20 cellular contexts compared by ENCODE assay signal in genomic region chr11:128669491-128669890, GRCh38. TPM values are rescaled to one million over a fixed set of nuclear protein-coding genes. Genes with fewer than 3 reads are reported as not detected.
DNase-seq lines count a peak whose midpoint lies in the region; ATAC-seq and TF ChIP-seq lines count a peak whose summit lies in the region.
"Had no signal": no experiment of that assay in that cellular context is flagged by ENCODE, and none has a peak within 500 bp of the region (broad histone marks: within the 10 kb centered on the region; RNA-seq: fewer than 3 reads in every experiment).

No MANE protein-coding gene starts in this region.

- ATAC-seq in activated CD8-positive, alpha-beta T cell treated with anti-CD3 and anti-CD28 coated beads for 36 hours = peak; percentile 62
- no peak for ATAC-seq in activated CD8-positive, alpha-beta T cell treated with anti-CD3 and anti-CD28 coated beads, Interleukin-2, amount 10 ng/mL, durations not matched to agents 7 days and 5 days
- ATAC-seq: A549, body of pancreas, gastrocnemius medialis, HepG2, lower lobe of right lung, natural killer cell, psoas muscle had no signal

- no peak for TF ChIP-seq CTCF in activated CD8-positive, alpha-beta T cell treated with anti-CD3 and anti-CD28 coated beads for 36 hours (IDR thresholded peaks at IDR 0.05)
- TF ChIP-seq CTCF in NB4 (IDR thresholded peaks at IDR 0.05; ENCODE audit: low read depth, low read length) = no peak
- no peak for TF ChIP-seq CTCF in choroid plexus epithelial cell (conservative IDR thresholded peaks at IDR 0.05; ENCODE audit: low read depth, low read length)

- POLR2A ChIA-PET in activated CD8-positive, alpha-beta T cell treated with anti-CD3 and anti-CD28 coated beads for 36 hours (lab: Charles Lee) = no interaction called here
- POLR2A ChIA-PET in activated CD8-positive, alpha-beta T cell treated with anti-CD3 and anti-CD28 coated beads, Interleukin-2, amount 10 ng/mL, durations not matched to agents 7 days and 5 days (lab: Charles Lee) = no interaction called here

- CTCF ChIA-PET in activated CD8-positive, alpha-beta T cell treated with anti-CD3 and anti-CD28 coated beads for 36 hours (lab: Charles Lee) = interaction anchor here (0.6 to 1.2 kb wide), 5 partner anchors 15 to 161 kb away, joined by 3 to 5 read pairs (median 3); no protein-coding TSS in a partner anchor
- CTCF ChIA-PET in activated CD8-positive, alpha-beta T cell treated with anti-CD3 and anti-CD28 coated beads, Interleukin-2, amount 10 ng/mL, durations not matched to agents 7 days and 5 days (lab: Charles Lee) = interaction anchor here (1.0 to 1.2 kb wide), 2 partner anchors 9 to 162 kb away, joined by 3 read pairs; no protein-coding TSS in a partner anchor

- H3K36me3 Mint-ChIP-seq in activated CD8-positive, alpha-beta T cell treated with anti-CD3 and anti-CD28 coated beads for 36 hours (ENCODE audit: low read depth) = no peaks in the 10 kb centered on the region
- H3K36me3 Mint-ChIP-seq in activated CD8-positive, alpha-beta T cell treated with anti-CD3 and anti-CD28 coated beads, Interleukin-2, amount 10 ng/mL, durations not matched to agents 7 days and 5 days (ENCODE audit: low read depth) = no peaks in the 10 kb centered on the region
- H3K36me3 Mint-ChIP-seq: natural killer cell had no signal

- H3K27me3 Mint-ChIP-seq in activated CD8-positive, alpha-beta T cell treated with anti-CD3 and anti-CD28 coated beads for 36 hours = no peaks in the 10 kb centered on the region
- H3K27me3 Mint-ChIP-seq in activated CD8-positive, alpha-beta T cell treated with anti-CD3 and anti-CD28 coated beads, Interleukin-2, amount 10 ng/mL, durations not matched to agents 7 days and 5 days (ENCODE audit: low read depth) = peaks cover 18% of the 10 kb centered on the region

- TF ChIP-seq POLR2A in NB4 (IDR thresholded peaks at IDR 0.05; ENCODE audit: extremely low read depth, insufficient read length) = no peak

- DNase-seq in activated CD8-positive, alpha-beta T cell treated with anti-CD3 and anti-CD28 coated beads for 36 hours = no peak
- DNase-seq in activated CD8-positive, alpha-beta T cell treated with anti-CD3 and anti-CD28 coated beads, Interleukin-2, amount 10 ng/mL, durations not matched to agents 7 days and 5 days = no peak
- peak; percentile 37 for DNase-seq in NB4 (ENCODE audit: low read depth)
- DNase-seq in choroid plexus epithelial cell (ENCODE audit: low read depth) = peak; percentile 42
- peak; percentile 70 for DNase-seq in stromal cell of bone marrow (ENCODE audit: low read depth)
- DNase-seq in stimulated activated CD8-positive, alpha-beta memory T cell treated with anti-CD3 and anti-CD28 coated beads, Interleukin-4, amount 100 ng/mL, for 48 hours = no peak
- DNase-seq in anterior cingulate cortex (lab: John Stamatoyannopoulos, UW) = no peak
- DNase-seq in head of caudate nucleus = no peak
- DNase-seq: activated CD8-positive, alpha-beta memory T cell treated with anti-CD3 and anti-CD28 coated beads for 24 hours; body of pancreas; gastrocnemius medialis; lower lobe of right lung; natural killer cell; NCI-H1417; NCI-H446 treated with DMSO at 0.1 percent for 48 hours; psoas muscle; stimulated activated CD4-positive, alpha-beta T cell treated with anti-CD3 and anti-CD28 coated beads, Interleukin-15, amount 100 ng/mL, for 24 hours had no signal

- H3K4me3 ChIP-seq in NB4 (ENCODE audit: low read depth, low read length) (no peak overlapping the region), choroid plexus epithelial cell (ENCODE audit: low read depth, low read length) (no peak overlapping the region)
- H3K4me3 ChIP-seq: A549, body of pancreas, gastrocnemius medialis, lower lobe of right lung, psoas muscle, SK-N-MC had no signal

- H3K9me3 Mint-ChIP-seq in activated CD8-positive, alpha-beta T cell treated with anti-CD3 and anti-CD28 coated beads for 36 hours = no peaks in the 10 kb centered on the region
- H3K9me3 Mint-ChIP-seq in activated CD8-positive, alpha-beta T cell treated with anti-CD3 and anti-CD28 coated beads, Interleukin-2, amount 10 ng/mL, durations not matched to agents 7 days and 5 days (ENCODE audit: insufficient read depth) = no peaks in the 10 kb centered on the region
- H3K9me3 Mint-ChIP-seq: natural killer cell had no signal

- H3K27ac Mint-ChIP-seq in activated CD8-positive, alpha-beta T cell treated with anti-CD3 and anti-CD28 coated beads for 36 hours = no peak overlapping the region
- H3K27ac Mint-ChIP-seq in activated CD8-positive, alpha-beta T cell treated with anti-CD3 and anti-CD28 coated beads, Interleukin-2, amount 10 ng/mL, durations not matched to agents 7 days and 5 days = no peak overlapping the region
- H3K27ac Mint-ChIP-seq: natural killer cell had no signal

- intact Hi-C loops in activated CD8-positive, alpha-beta T cell treated with anti-CD3 and anti-CD28 coated beads for 36 hours (cut with micrococcal nuclease) = no loop called here
- intact Hi-C loops in head of caudate nucleus (cut with DNase I) = no loop called here

- H3K4me1 Mint-ChIP-seq in activated CD8-positive, alpha-beta T cell treated with anti-CD3 and anti-CD28 coated beads for 36 hours (ENCODE audit: low read depth) = no peaks in the 10 kb centered on the region
- peaks cover 6% of the 10 kb centered on the region for H3K4me1 Mint-ChIP-seq in activated CD8-positive, alpha-beta T cell treated with anti-CD3 and anti-CD28 coated beads, Interleukin-2, amount 10 ng/mL, durations not matched to agents 7 days and 5 days (ENCODE audit: low read depth)

- H3K4me3 Mint-ChIP-seq in activated CD8-positive, alpha-beta T cell treated with anti-CD3 and anti-CD28 coated beads for 36 hours = no peak overlapping the region
- H3K4me3 Mint-ChIP-seq in activated CD8-positive, alpha-beta T cell treated with anti-CD3 and anti-CD28 coated beads, Interleukin-2, amount 10 ng/mL, durations not matched to agents 7 days and 5 days = no peak overlapping the region
- H3K4me3 Mint-ChIP-seq: natural killer cell had no signal

RNA-seq across cellular contexts. Expression of gene FLI1, which starts 24.4 kb away (rescaled TPM):
- 10 to 100 TPM; 43.8 to 47.8 TPM for total RNA-seq in activated CD8-positive, alpha-beta T cell treated with anti-CD3 and anti-CD28 coated beads for 36 hours
- 10 to 100 TPM; 83.4 to 93.4 TPM for total RNA-seq in activated CD8-positive, alpha-beta T cell treated with anti-CD3 and anti-CD28 coated beads, Interleukin-2, amount 10 ng/mL, durations not matched to agents 7 days and 5 days
- total RNA-seq: HepG2 had no signal

Comparison
In these comparisons a context has a peak if more than half of its experiments do, and no peak if none do; other contexts are left out.
1. DNase-seq: peak in NB4 (single experiment), choroid plexus epithelial cell (single experiment) and stromal cell of bone marrow (single experiment); none in activated CD8-positive, alpha-beta T cell treated with anti-CD3 and anti-CD28 coated beads for 36 hours (single experiment), activated CD8-positive, alpha-beta T cell treated with anti-CD3 and anti-CD28 coated beads, Interleukin-2, amount 10 ng/mL, durations not matched to agents 7 days and 5 days (single experiment), stimulated activated CD8-positive, alpha-beta memory T cell treated with anti-CD3 and anti-CD28 coated beads, Interleukin-4, amount 100 ng/mL, for 48 hours (single experiment), anterior cingulate cortex (0 of 58) and head of caudate nucleus (0 of 42).